1 cellular context compared by ENCODE assay signal in the genomic region with DNA sequence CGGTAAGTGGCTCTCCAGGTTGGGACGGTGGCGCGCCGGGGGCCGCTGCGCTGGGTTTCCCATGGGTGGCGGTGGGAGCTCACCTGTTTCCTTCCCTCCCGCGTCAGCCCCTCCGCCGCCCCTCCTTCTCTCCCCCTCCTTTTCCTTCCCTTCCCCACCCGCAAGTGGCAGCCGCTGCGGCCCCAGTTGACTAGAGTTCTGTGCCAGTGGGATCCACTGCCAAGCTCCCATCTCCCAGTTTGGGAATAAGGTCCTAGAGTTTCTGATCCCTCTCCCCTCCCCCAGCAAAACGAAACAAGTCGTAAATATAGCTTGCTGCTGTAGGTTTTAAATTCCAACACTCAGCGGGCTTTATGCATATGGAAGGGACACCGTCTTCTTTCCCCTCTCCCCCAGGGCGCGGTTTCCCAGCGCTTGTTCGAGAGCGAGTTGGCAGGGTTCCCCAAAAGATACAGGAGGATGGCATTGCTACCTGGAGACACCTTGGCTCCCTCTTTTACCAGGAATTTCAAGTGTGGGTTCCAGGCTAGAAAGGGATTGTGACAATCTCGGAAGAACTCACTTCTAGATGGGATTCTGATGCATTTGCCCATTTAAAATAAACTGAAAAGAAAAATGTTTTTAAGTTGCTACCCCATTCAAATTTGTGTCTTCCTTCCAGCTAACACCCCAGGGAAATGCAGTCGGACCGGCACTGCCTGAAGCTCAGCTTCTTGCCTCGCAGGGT.
TF ChIP-seq lines count a peak whose summit lies in the region.

No MANE protein-coding gene starts in this region.

TF ChIP-seq in GM23338, 12 proteins besides CTCF, POLR2A, EP300 and RAD21 (continued from another document):
- TF ChIP-seq ZNF462 (CRISPR knock-in tag; IDR thresholded peaks at IDR 0.05) (no peak), EZH2 (IDR thresholded peaks at IDR 0.05; ENCODE audit: low read depth, unreplicated experiment) (no peak)
